In genomic region chr13:78602561-78603239, GRCh38 we compare ENCODE assay signal across 9 cellular contexts. TPM values are rescaled to one million over a fixed set of nuclear protein-coding genes. Genes with fewer than 3 reads are reported as not detected.
DNase-seq lines count a peak whose midpoint lies in the region; FAIRE-seq and TF ChIP-seq lines count a peak whose summit lies in the region.
"Had no signal": no experiment of that assay in that cellular context is flagged by ENCODE, and none has a peak within 500 bp of the region (broad histone marks: within the 10 kb centered on the region; RNA-seq: fewer than 3 reads in every experiment).

No MANE protein-coding gene starts in this region.

- no peak for TF ChIP-seq POLR2A in H1 (IDR thresholded peaks at IDR 0.05; ENCODE audit: control extremely low read depth in 1 of 2, low read depth in 2 of 2, low read length in 2 of 2)

- H3K27ac ChIP-seq in HEK293 (ENCODE audit: extremely low read depth, low read depth, low read length) (no peak overlapping the region; the same call in 1 of the 2 replicates), H1 (ENCODE audit: low read depth, low read length) (no peak overlapping the region)

- H4K20me1 ChIP-seq in H1 (replicated peaks in 1 of 2; ENCODE audit: control insufficient read depth in 1 of 2, insufficient read depth in 2 of 2, low read length in 2 of 2): peaks cover 15 to 27% of the 10 kb centered on the region in 2 experiments

- H3K79me1 ChIP-seq in H1 (ENCODE audit: low read depth, low read length): no peaks in the 10 kb centered on the region

- CTCF ChIA-PET in HEK293 (lab: Yijun Ruan, JAX): interaction anchor here (0.6 to 1.1 kb wide), 2 partner anchors 15 to 16 kb away, joined by 3 read pairs; no protein-coding TSS in a partner anchor
- CTCF ChIA-PET in H1 (lab: Charles Lee; ENCODE audit: partially characterized antibody): interaction anchor here (1.4 to 2.6 kb wide), 3 partner anchors 15 to 376 kb away, joined by 4 to 8 read pairs (median 6); no protein-coding TSS in a partner anchor

- no peaks in the 10 kb centered on the region for H3K36me3 Mint-ChIP-seq in progenitor cell of endocrine pancreas (ENCODE audit: insufficient read depth)

- H3K4me2 ChIP-seq in H1 (ENCODE audit: insufficient read depth in 1 of 2, low read depth in 2 of 2, low read length in 2 of 2): peak overlapping the region; percentile 79 to 89

- H3K4me1 Mint-ChIP-seq in progenitor cell of endocrine pancreas (ENCODE audit: low read depth): peaks cover 10% of the 10 kb centered on the region

- H2AK5ac ChIP-seq in H1 (ENCODE audit: low read depth, low read length): no peak overlapping the region

- peaks cover 26% of the 10 kb centered on the region; the same call in 1 of the 2 replicates for H3K23me2 ChIP-seq in H1 (ENCODE audit: low read depth, low read length)

- no peak for TF ChIP-seq RAD21 in H1 (IDR thresholded peaks at IDR 0.05 in 1 of 2, conservative IDR thresholded peaks at IDR 0.05 in 1 of 2; ENCODE audit: low read depth in 2 of 2, low read length in 2 of 2)

- H3K9me3 ChIP-seq in HEK293 (ENCODE audit: control insufficient read depth, insufficient read depth, low read depth, low read length) (no peaks in the 10 kb centered on the region), H1 (ENCODE audit: insufficient read depth in 2 of 2, low read depth in 1 of 2, low read length in 1 of 2) (no peaks in the 10 kb centered on the region)

- peak overlapping the region; percentile 93 for H2BK12ac ChIP-seq in H1 (ENCODE audit: low read depth, low read length)

- H3K23ac ChIP-seq in H1 (ENCODE audit: insufficient read length): no peak overlapping the region

- peaks cover 88% of the 10 kb centered on the region for H3K27me3 Mint-ChIP-seq in progenitor cell of endocrine pancreas

- H4K91ac ChIP-seq in H1 (replicated peaks; ENCODE audit: insufficient read length, low read length): no peak overlapping the region

- no peak overlapping the region for H3K18ac ChIP-seq in H1 (ENCODE audit: extremely low read depth, low read length)

- DNase-seq in activated CD4-positive, alpha-beta T cell treated with anti-CD3 and anti-CD28 coated beads for 48 hours: peak; percentile 36
- DNase-seq in activated CD4-positive, alpha-beta T cell treated with anti-CD3 and anti-CD28 coated beads, Interleukin-2, amount 50 U/mL, for 4 hours: no peak
- DNase-seq in NCI-H2171 (lab: John Stamatoyannopoulos, UW) (peak; percentile 18), H1 (ENCODE audit: low read depth in 1 of 2, low spot score in 2 of 2) (peak in 1 of 2 experiments; percentile 63), progenitor cell of endocrine pancreas (ENCODE audit: low spot score, unreplicated experiment) (no peak), cerebellum (ENCODE audit: low spot score) (no peak), DMS153 treated with DMSO at 0.1 percent for 48 hours (lab: John Stamatoyannopoulos, UW; ENCODE audit: unreplicated experiment) (no peak)

- H3K9me3 Mint-ChIP-seq in progenitor cell of endocrine pancreas (ENCODE audit: low read depth): no peaks in the 10 kb centered on the region

- no peak overlapping the region; the same call in 1 of the 2 replicates for H4K8ac ChIP-seq in H1 (ENCODE audit: extremely low read depth, insufficient read depth, low read length)

- no peak overlapping the region for H3K4ac ChIP-seq in H1 (replicated peaks; ENCODE audit: insufficient read length, low read depth, low read length)

- H3K4me3 ChIP-seq in HEK293 (ENCODE audit: low read depth, low read length) (peak overlapping the region; percentile 71), H1 (ENCODE audit: extremely low read depth in 1 of 4, insufficient read depth in 2 of 4, low read depth in 3 of 4, low read length in 4 of 4) (peak overlapping the region; percentile 28 to 67 (median 41))

- H2BK15ac ChIP-seq in H1 (ENCODE audit: low read length): peak overlapping the region; percentile 92; the same call in 1 of the 2 replicates

- no peaks in the 10 kb centered on the region for H3K79me2 ChIP-seq in H1 (ENCODE audit: control insufficient read depth in 1 of 2, insufficient read depth in 2 of 2, low read length in 2 of 2)

- no peak overlapping the region for H2BK5ac ChIP-seq in H1 (ENCODE audit: low read depth, low read length)

- no peak for TF ChIP-seq EP300 in H1 (IDR thresholded peaks at IDR 0.05; ENCODE audit: borderline replicate concordance in 1 of 2, low read depth in 2 of 2, low read length in 2 of 2)

- peaks cover 0 to 25% of the 10 kb centered on the region in 2 experiments; a peak in 1 of 3 replicates for H3K36me3 ChIP-seq in HEK293 (ENCODE audit: control insufficient read depth in 2 of 2, insufficient read depth in 1 of 2, low read length in 2 of 2)
- no peaks in the 10 kb centered on the region for H3K36me3 ChIP-seq in H1 (ENCODE audit: control insufficient read depth in 2 of 4, insufficient read depth in 4 of 4, low read length in 3 of 4)

- peaks cover 85 to 97% (median 96%) of the 10 kb centered on the region in 4 experiments for H3K27me3 ChIP-seq in H1 (replicated peaks in 1 of 4; ENCODE audit: control insufficient read depth in 3 of 4, extremely low read depth in 1 of 4, insufficient read depth in 3 of 4, low read length in 3 of 4)

- H4K5ac ChIP-seq in H1 (ENCODE audit: insufficient read length, low read depth, low read length): no peak overlapping the region

- POLR2A ChIA-PET in HEK293 (lab: Yijun Ruan, JAX): no interaction called here
- POLR2A ChIA-PET in H1 (lab: Charles Lee; ENCODE audit: partially characterized antibody): interaction anchor here (0.8 kb wide), 1 partner anchor 13 kb away, joined by 4 read pairs; no protein-coding TSS in a partner anchor

- H3K14ac ChIP-seq in H1 (ENCODE audit: insufficient read length): no peak overlapping the region

- no peak overlapping the region for H3K56ac ChIP-seq in H1 (replicated peaks; ENCODE audit: insufficient read length, low read depth, low read length)

- H3K4me1 ChIP-seq in HEK293 (ENCODE audit: control insufficient read depth, insufficient read depth, low read length): no peaks in the 10 kb centered on the region
- peaks cover 0 to 40% (median 14%) of the 10 kb centered on the region in 4 experiments; a peak in 6 of 7 replicates for H3K4me1 ChIP-seq in H1 (replicated peaks in 1 of 4; ENCODE audit: control insufficient read depth in 3 of 4, insufficient read depth in 4 of 4, low read length in 3 of 4)

- no peak overlapping the region for H3K9ac ChIP-seq in H1 (replicated peaks in 1 of 4; ENCODE audit: extremely low read depth in 1 of 4, low read depth in 3 of 4, low read length in 3 of 4)

- no peak overlapping the region for H2BK120ac ChIP-seq in H1 (replicated peaks; ENCODE audit: low read depth, low read length)

- peak overlapping the region; percentile 56 for H3K4me3 Mint-ChIP-seq in progenitor cell of endocrine pancreas (ENCODE audit: low read depth)

- TF ChIP-seq CTCF in HEK293 (tag by site-specific recombination; IDR thresholded peaks at IDR 0.05) (no peak), H1 (IDR thresholded peaks at IDR 0.05; ENCODE audit: control extremely low read depth in 1 of 3, insufficient read depth in 1 of 3, low read depth in 1 of 3, low read length in 3 of 3) (no peak), progenitor cell of endocrine pancreas (IDR thresholded peaks at IDR 0.05; ENCODE audit: unreplicated experiment) (no peak)

- H3K27ac Mint-ChIP-seq in progenitor cell of endocrine pancreas: peak overlapping the region; percentile 3

- 2% methylated on average over 36 of the region's 51 CpGs; no CpG with 5 or more reads in 1 of the 2 experiments for WGBS in H1 (ENCODE audit: extremely low coverage in 1 of 2, insufficient coverage in 1 of 2, insufficient read length in 1 of 2, insufficient replicate concordance in 2 of 2, low coverage in 1 of 2, low lambda C conversion rate in 2 of 2, missing lambda C conversion rate in 1 of 2), 2 experiments

- FAIRE-seq in H1 (lab: Jason Lieb, UNC): no peak
- FAIRE-seq: G401.6 had no signal

- no peak overlapping the region; the same call in 1 of the 2 replicates for H2BK20ac ChIP-seq in H1 (ENCODE audit: low read length)

- H2AFZ ChIP-seq in H1 (ENCODE audit: low read length): no peak overlapping the region

TF ChIP-seq in HEK293, 187 proteins besides CTCF, POLR2A, EP300 and RAD21 (continues in another document):
- peak; percentile 62; the same call in 1 of the 2 replicates for TF ChIP-seq ZNF202 (tag by site-specific recombination; IDR thresholded peaks at IDR 0.05; ENCODE audit: borderline replicate concordance)
- TF ChIP-seq SETDB1 (IDR thresholded peaks at IDR 0.05; ENCODE audit: insufficient read length, low read length): peak; percentile 4
- TF ChIP-seq ZSCAN23 (tag by site-specific recombination; IDR thresholded peaks at IDR 0.05): no peak
- TF ChIP-seq ZNF335 (tag by site-specific recombination; conservative IDR thresholded peaks at IDR 0.05): no peak

RNA-seq across cellular contexts. Expression of gene POU4F1, which starts 0.7 kb away (rescaled TPM):
- total RNA-seq in H1 (2021; fragmentation: NEBNext Ultra II Directional; extraction: Animal tissue kit (Norgen Biotek cat#: 25700)): 0.27 and 0.32 TPM in 2 replicates
- polyA plus RNA-seq in H1 (2011; rRNA removed): 0.08 and 0.09 TPM in 2 replicates
- 0.16 TPM for polyA plus RNA-seq in H1 (2011; cell fraction: cytosol; rRNA removed)
- polyA plus RNA-seq in H1 (2011; cell fraction: nucleus; rRNA removed): 0.64 TPM
- polyA plus RNA-seq in H1 (2012, experiment 1 of 2): 0.11 to 0.28 TPM (median 0.18 TPM) in 4 replicates
- polyA plus RNA-seq in H1 (2012, experiment 2 of 2): 0.05 TPM
- 0.26 TPM for polyA plus RNA-seq in H1 (2013, experiment 1 of 2)
- 0.22 TPM for polyA plus RNA-seq in H1 (2013, experiment 2 of 2)
- polyA minus RNA-seq in H1 (2011; rRNA and poly(A)+ RNA removed): 0.02 and 0.06 TPM in 2 replicates
- not detected for polyA minus RNA-seq in H1 (2011; cell fraction: cytosol; rRNA and poly(A)+ RNA removed)
- polyA minus RNA-seq in H1 (2011; cell fraction: nucleus; rRNA and poly(A)+ RNA removed): 0.50 TPM
- total RNA-seq in progenitor cell of endocrine pancreas (0.36 and 0.38 TPM in 2 replicates), cerebellum (0.18 TPM)

RNA-seq across cellular contexts. Expression of gene OBI1, which starts 56.3 kb away (rescaled TPM):
- total RNA-seq in H1 (2021; fragmentation: NEBNext Ultra II Directional; extraction: Animal tissue kit (Norgen Biotek cat#: 25700)): 13.5 and 14.3 TPM in 2 replicates
- polyA plus RNA-seq in H1 (2011; rRNA removed): 3.3 and 7.1 TPM in 2 replicates
- polyA plus RNA-seq in H1 (2011; cell fraction: cytosol; rRNA removed): 10.2 TPM
- 2.7 TPM for polyA plus RNA-seq in H1 (2011; cell fraction: nucleus; rRNA removed)
- 10.6 to 16.5 TPM (median 10.9 TPM) in 4 replicates for polyA plus RNA-seq in H1 (2012, experiment 1 of 2)
- polyA plus RNA-seq in H1 (2012, experiment 2 of 2): 1.1 TPM
- 7.7 TPM for polyA plus RNA-seq in H1 (2013, experiment 1 of 2)
- 7.9 TPM for polyA plus RNA-seq in H1 (2013, experiment 2 of 2)
- polyA minus RNA-seq in H1 (2011; rRNA and poly(A)+ RNA removed): 16.1 and 18.3 TPM in 2 replicates
- 9.2 TPM for polyA minus RNA-seq in H1 (2011; cell fraction: cytosol; rRNA and poly(A)+ RNA removed)
- 22.0 TPM for polyA minus RNA-seq in H1 (2011; cell fraction: nucleus; rRNA and poly(A)+ RNA removed)
- total RNA-seq in progenitor cell of endocrine pancreas: 22.3 TPM in 2 replicates
- total RNA-seq in cerebellum: 31.5 TPM

Comparison
In these comparisons a context has a peak if more than half of its experiments do, and no peak if none do; other contexts are left out.
1. DNase-seq: peak in activated CD4-positive, alpha-beta T cell treated with anti-CD3 and anti-CD28 coated beads for 48 hours (single experiment) and NCI-H2171 (single experiment); none in activated CD4-positive, alpha-beta T cell treated with anti-CD3 and anti-CD28 coated beads, Interleukin-2, amount 50 U/mL, for 4 hours (0 of 2), progenitor cell of endocrine pancreas (single experiment), cerebellum (single experiment) and DMS153 treated with DMSO at 0.1 percent for 48 hours (single experiment).